In genomic region chr14:76955575-76956252, GRCh38 we compare ENCODE assay signal across 8 cellular contexts.
A peak's percentile ranks its signal among the peaks of the same experiment; 100 is the strongest.
DNase-seq lines count a peak whose midpoint lies in the region; ATAC-seq lines count a peak whose summit lies in the region.

No MANE protein-coding gene starts in this region.

- H3K27me3 Mint-ChIP-seq in effector memory CD8-positive, alpha-beta T cell = no peaks in the 10 kb centered on the region

- ATAC-seq in GM21390 (IDR thresholded peaks at IDR 0.05; ENCODE audit: unreplicated experiment) (peak; percentile 29), GM18858 (IDR thresholded peaks at IDR 0.05; ENCODE audit: unreplicated experiment) (no peak)
- ATAC-seq in effector memory CD8-positive, alpha-beta T cell (replicated peaks) = peak; percentile 51

- H3K4me3 Mint-ChIP-seq in effector memory CD8-positive, alpha-beta T cell = peak overlapping the region; percentile 76 to 85

- peak; percentile 46 for DNase-seq in COLO668 (lab: John Stamatoyannopoulos, UW; ENCODE audit: unreplicated experiment)
- DNase-seq in MV-4-11 (lab: John Stamatoyannopoulos, UW) = peak; percentile 85
- DNase-seq in activated CD4-positive, alpha-beta T cell treated with anti-CD3 and anti-CD28 coated beads for 48 hours = peak; percentile 75
- DNase-seq in effector memory CD8-positive, alpha-beta T cell = peak; percentile 53 to 58 (median 57)
- peak; percentile 65 for DNase-seq in myocyte (ENCODE audit: low read depth)
- peak; percentile 53 for DNase-seq in superior temporal gyrus (ENCODE audit: extremely low spot score)

- H3K36me3 Mint-ChIP-seq in effector memory CD8-positive, alpha-beta T cell (ENCODE audit: insufficient read depth) = peaks cover 21% of the 10 kb centered on the region

- no peaks in the 10 kb centered on the region for H3K9me3 Mint-ChIP-seq in effector memory CD8-positive, alpha-beta T cell

- peak overlapping the region; percentile 97 to 99 for H3K27ac Mint-ChIP-seq in effector memory CD8-positive, alpha-beta T cell

- H3K4me1 Mint-ChIP-seq in effector memory CD8-positive, alpha-beta T cell (ENCODE audit: low read depth in 2 of 2) = peaks cover 44 to 45% of the 10 kb centered on the region in 2 donors
